Comparison of ENCODE assay signal across 1 cellular context in the genomic region with DNA sequence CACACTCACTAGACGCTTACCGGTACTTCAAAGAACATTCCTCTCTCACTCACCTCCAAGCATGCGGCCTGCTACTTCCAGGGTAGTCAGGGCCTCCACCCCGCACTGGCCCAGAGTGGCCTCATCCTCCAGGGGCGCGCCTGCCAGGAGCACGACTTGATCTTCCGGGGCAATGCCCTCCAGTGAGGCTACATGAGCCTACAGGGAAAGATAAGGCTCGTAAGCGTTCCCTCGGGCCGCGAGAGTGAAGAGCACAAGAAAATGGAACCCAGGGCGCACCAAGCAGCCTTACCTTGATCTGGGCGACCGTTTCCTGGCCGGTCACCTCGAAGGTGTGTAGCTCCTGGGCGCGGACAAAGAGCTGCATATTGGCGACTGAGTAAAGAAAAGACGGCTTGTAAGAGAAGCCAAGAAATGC.
TF ChIP-seq lines count a peak whose summit lies in the region.

No MANE protein-coding gene starts in this region.

TF ChIP-seq in HepG2, 621 proteins besides CTCF, POLR2A, EP300 and RAD21 (continued from another document):
- TF ChIP-seq, protein P1, sequence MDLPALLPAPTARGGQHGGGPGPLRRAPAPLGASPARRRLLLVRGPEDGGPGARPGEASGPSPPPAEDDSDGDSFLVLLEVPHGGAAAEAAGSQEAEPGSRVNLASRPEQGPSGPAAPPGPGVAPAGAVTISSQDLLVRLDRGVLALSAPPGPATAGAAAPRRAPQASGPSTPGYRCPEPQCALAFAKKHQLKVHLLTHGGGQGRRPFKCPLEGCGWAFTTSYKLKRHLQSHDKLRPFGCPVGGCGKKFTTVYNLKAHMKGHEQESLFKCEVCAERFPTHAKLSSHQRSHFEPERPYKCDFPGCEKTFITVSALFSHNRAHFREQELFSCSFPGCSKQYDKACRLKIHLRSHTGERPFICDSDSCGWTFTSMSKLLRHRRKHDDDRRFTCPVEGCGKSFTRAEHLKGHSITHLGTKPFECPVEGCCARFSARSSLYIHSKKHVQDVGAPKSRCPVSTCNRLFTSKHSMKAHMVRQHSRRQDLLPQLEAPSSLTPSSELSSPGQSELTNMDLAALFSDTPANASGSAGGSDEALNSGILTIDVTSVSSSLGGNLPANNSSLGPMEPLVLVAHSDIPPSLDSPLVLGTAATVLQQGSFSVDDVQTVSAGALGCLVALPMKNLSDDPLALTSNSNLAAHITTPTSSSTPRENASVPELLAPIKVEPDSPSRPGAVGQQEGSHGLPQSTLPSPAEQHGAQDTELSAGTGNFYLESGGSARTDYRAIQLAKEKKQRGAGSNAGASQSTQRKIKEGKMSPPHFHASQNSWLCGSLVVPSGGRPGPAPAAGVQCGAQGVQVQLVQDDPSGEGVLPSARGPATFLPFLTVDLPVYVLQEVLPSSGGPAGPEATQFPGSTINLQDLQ (CRISPR knock-in tag; IDR thresholded peaks at IDR 0.05), result 0 out of 2 replicates have a peak, but pooled peaks have one; percentile 4
- TF ChIP-seq, protein P2, sequence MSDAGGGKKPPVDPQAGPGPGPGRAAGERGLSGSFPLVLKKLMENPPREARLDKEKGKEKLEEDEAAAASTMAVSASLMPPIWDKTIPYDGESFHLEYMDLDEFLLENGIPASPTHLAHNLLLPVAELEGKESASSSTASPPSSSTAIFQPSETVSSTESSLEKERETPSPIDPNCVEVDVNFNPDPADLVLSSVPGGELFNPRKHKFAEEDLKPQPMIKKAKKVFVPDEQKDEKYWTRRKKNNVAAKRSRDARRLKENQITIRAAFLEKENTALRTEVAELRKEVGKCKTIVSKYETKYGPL (CRISPR knock-in tag; IDR thresholded peaks at IDR 0.05), result 0 out of 2 replicates have a peak, but pooled peaks have one; percentile 10
- TF ChIP-seq POLR2AphosphoS2 (IDR thresholded peaks at IDR 0.05; ENCODE audit: low read depth, low read length), result no peak
- 0 out of 2 replicates have a peak, but pooled peaks have one; percentile 59 for TF ChIP-seq ZBTB8A (CRISPR knock-in tag; IDR thresholded peaks at IDR 0.05; ENCODE audit: borderline replicate concordance, low read depth)
